In the genomic region with DNA sequence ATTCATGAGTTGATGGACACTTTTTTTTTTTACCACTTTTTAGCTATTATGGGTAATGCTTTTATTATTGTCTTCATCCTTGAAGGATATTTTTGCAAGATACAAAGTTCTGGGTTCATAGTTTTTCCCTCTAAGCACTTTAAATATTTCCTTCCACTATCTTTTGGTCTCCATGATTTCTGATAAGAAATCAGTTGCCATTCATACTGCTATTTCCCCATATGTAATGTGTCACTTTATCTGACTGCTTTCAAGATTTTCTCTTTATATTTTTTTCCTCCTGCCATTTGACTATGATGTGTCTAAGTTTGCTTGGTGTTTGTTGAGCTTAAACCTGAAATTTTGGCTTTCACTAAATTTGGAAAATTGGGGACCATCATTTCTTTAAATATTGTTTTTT, we compare ENCODE assay signal across 37 cellular contexts. TPM values are rescaled to one million over a fixed set of nuclear protein-coding genes. Genes with fewer than 3 reads are reported as not detected.
"Had no signal": no experiment of that assay in that cellular context is flagged by ENCODE, and none has a peak within 500 bp of the region (broad histone marks: within the 10 kb centered on the region; RNA-seq: fewer than 3 reads in every experiment).

No MANE protein-coding gene starts in this region.

- ATAC-seq: activated CD8-positive, alpha-beta T cell treated with anti-CD3 and anti-CD28 coated beads for 36 hours; activated naive CD4-positive, alpha-beta T cell treated with anti-CD3 and anti-CD28 coated beads, Interleukin-2, amount 50 U/mL, for 72 hours; activated T-cell treated with anti-CD3 and anti-CD28 coated beads, Interleukin-2, amount 50 U/mL, for 4 hours; activated T-cell treated with anti-CD3 and anti-CD28 coated beads, Interleukin-2, amount 50 U/mL, for 72 hours; activated T-helper 17 cell treated with anti-CD3 and anti-CD28 coated beads, Interleukin-2, amount 50 U/mL, for 72 hours; body of pancreas had no signal

- H3K9me3 Mint-ChIP-seq: activated CD4-positive, alpha-beta T cell treated with anti-CD3 and anti-CD28 coated beads, Interleukin-2, amount 10 ng/mL, durations not matched to agents 24 days and 14 days; activated naive CD4-positive, alpha-beta T cell treated with anti-CD3 and anti-CD28 coated beads, Interleukin-2, amount 50 U/mL, for 72 hours; activated T-helper 1 cell treated with anti-CD3 and anti-CD28 coated beads, Interleukin-12 subunit alpha, Interleukin-12 subunit beta, Interleukin-2, Interleukin-4 antibody, amounts not matched to agents 30 ng/mL and 10 ng/mL and 1 ng/mL, durations not matched to agents 14 hours and 24 hours and 36 hours; activated T-helper 17 cell treated with anti-CD3 and anti-CD28 coated beads, Interleukin-2, amount 50 U/mL, for 72 hours; T-helper 2 cell treated with Interferon-gamma antibody and Interleukin-4, amounts not matched to agents 5 μg/mL and 100 μg/mL, for 36 hours had no signal

- H3K4me3 ChIP-seq: adrenal gland, body of pancreas, breast epithelium had no signal

- H3K4me1 Mint-ChIP-seq: activated B cell treated with CpG ODN at 0.5 μM for 24 hours; activated CD4-positive, alpha-beta T cell treated with anti-CD3 and anti-CD28 coated beads, Interleukin-2, amount 10 ng/mL, durations not matched to agents 24 days and 14 days; activated T-helper 17 cell treated with anti-CD3 and anti-CD28 coated beads, Interleukin-2, amount 50 U/mL, for 72 hours had no signal

- H3K27ac Mint-ChIP-seq: activated B cell treated with CpG ODN at 0.5 μM for 24 hours; activated CD4-positive, alpha-beta memory T cell treated with anti-CD3 and anti-CD28 coated beads for 36 hours; activated CD4-positive, alpha-beta T cell treated with anti-CD3 and anti-CD28 coated beads, Interleukin-2, amount 10 ng/mL, durations not matched to agents 24 days and 14 days; activated CD8-positive, alpha-beta T cell treated with anti-CD3 and anti-CD28 coated beads for 36 hours; activated naive CD4-positive, alpha-beta T cell treated with anti-CD3 and anti-CD28 coated beads for 36 hours; activated naive CD4-positive, alpha-beta T cell treated with anti-CD3 and anti-CD28 coated beads, Interleukin-2, amount 50 U/mL, for 72 hours; activated naive CD8-positive, alpha-beta T cell treated with anti-CD3 and anti-CD28 coated beads for 36 hours; activated T-cell treated with anti-CD3 and anti-CD28 coated beads, Interleukin-2, amount 50 U/mL, for 72 hours; activated T-helper 1 cell treated with anti-CD3 and anti-CD28 coated beads, Interleukin-12 subunit alpha, Interleukin-12 subunit beta, Interleukin-2, Interleukin-4 antibody, amounts not matched to agents 30 ng/mL and 10 ng/mL and 1 ng/mL, durations not matched to agents 14 hours and 24 hours and 36 hours; activated T-helper 17 cell treated with anti-CD3 and anti-CD28 coated beads, Interleukin-2, amount 50 U/mL, for 72 hours; T-helper 1 cell treated with Interleukin-12 subunit alpha and Interleukin-12 subunit beta and Interleukin-4 antibody, amounts not matched to agents 30 μg/mL and 1 μg/mL, for 36 hours; T-helper 2 cell treated with Interferon-gamma antibody and Interleukin-4, amounts not matched to agents 5 μg/mL and 100 μg/mL, for 36 hours had no signal

- H3K36me3 Mint-ChIP-seq: activated CD4-positive, alpha-beta memory T cell treated with anti-CD3 and anti-CD28 coated beads for 36 hours had no signal

- H3K4me3 Mint-ChIP-seq: activated B cell treated with CpG ODN at 0.5 μM for 24 hours; activated CD4-positive, alpha-beta memory T cell treated with anti-CD3 and anti-CD28 coated beads for 36 hours; activated CD4-positive, alpha-beta T cell treated with anti-CD3 and anti-CD28 coated beads, Interleukin-2, amount 10 ng/mL, durations not matched to agents 24 days and 14 days; activated CD8-positive, alpha-beta T cell treated with anti-CD3 and anti-CD28 coated beads for 36 hours; activated naive CD4-positive, alpha-beta T cell treated with anti-CD3 and anti-CD28 coated beads for 36 hours; activated naive CD8-positive, alpha-beta T cell treated with anti-CD3 and anti-CD28 coated beads for 36 hours; activated T-cell treated with anti-CD3 and anti-CD28 coated beads, Interleukin-2, amount 50 U/mL, for 4 hours; activated T-cell treated with anti-CD3 and anti-CD28 coated beads, Interleukin-2, amount 50 U/mL, for 72 hours; activated T-helper 1 cell treated with anti-CD3 and anti-CD28 coated beads, Interleukin-12 subunit alpha, Interleukin-12 subunit beta, Interleukin-2, Interleukin-4 antibody, amounts not matched to agents 30 ng/mL and 10 ng/mL and 1 ng/mL, durations not matched to agents 14 hours and 24 hours and 36 hours; activated T-helper 17 cell treated with anti-CD3 and anti-CD28 coated beads, Interleukin-2, amount 50 U/mL, for 72 hours; T-helper 1 cell treated with Interleukin-12 subunit alpha and Interleukin-12 subunit beta and Interleukin-4 antibody, amounts not matched to agents 30 μg/mL and 1 μg/mL, for 36 hours; T-helper 2 cell treated with Interferon-gamma antibody and Interleukin-4, amounts not matched to agents 5 μg/mL and 100 μg/mL, for 36 hours had no signal

- H3K27me3 Mint-ChIP-seq: activated B cell treated with CpG ODN at 0.5 μM for 24 hours; activated CD8-positive, alpha-beta T cell treated with anti-CD3 and anti-CD28 coated beads for 36 hours; activated naive CD8-positive, alpha-beta T cell treated with anti-CD3 and anti-CD28 coated beads for 36 hours had no signal

- H3K27ac ChIP-seq: adrenal gland, body of pancreas, brain microvascular endothelial cell, breast epithelium, WERI-Rb-1 had no signal

- DNase-seq: activated B cell treated with CpG ODN at 0.5 μM for 24 hours; activated CD4-positive, alpha-beta memory T cell treated with anti-CD3 and anti-CD28 coated beads for 36 hours; activated CD4-positive, alpha-beta T cell treated with anti-CD3 and anti-CD28 coated beads for 4 hours; activated CD4-positive, alpha-beta T cell treated with anti-CD3 and anti-CD28 coated beads, Interleukin-2, amount 10 ng/mL, durations not matched to agents 24 days and 14 days; activated CD4-positive, alpha-beta T cell treated with anti-CD3 and anti-CD28 coated beads, Interleukin-2, amount 50 U/mL, for 1 hour; activated CD4-positive, alpha-beta T cell treated with anti-CD3 and anti-CD28 coated beads, Interleukin-2, amount 50 U/mL, for 4 hours; activated CD4-positive, CD25-positive, alpha-beta regulatory T cell treated with anti-CD3 and anti-CD28 coated beads, Interleukin-2, amount 50 U/mL, for 72 hours; activated CD8-positive, alpha-beta memory T cell treated with anti-CD3 and anti-CD28 coated beads, Interleukin-2, amount 50 U/mL, for 4 hours; activated CD8-positive, alpha-beta T cell treated with anti-CD3 and anti-CD28 coated beads for 36 hours; activated effector memory CD4-positive, alpha-beta T cell treated with anti-CD3 and anti-CD28 coated beads, Interleukin-2, amount 50 U/mL, for 16 hours; activated gamma-delta T cell treated with Interleukin-2 at 50 U/mL for 16 hours; activated naive CD4-positive, alpha-beta T cell; activated naive CD4-positive, alpha-beta T cell treated with anti-CD3 and anti-CD28 coated beads for 36 hours; activated naive CD4-positive, alpha-beta T cell treated with anti-CD3 and anti-CD28 coated beads, Interleukin-2, amount 50 U/mL, for 16 hours; activated naive CD8-positive, alpha-beta T cell treated with anti-CD3 and anti-CD28 coated beads for 36 hours; activated T-cell treated with anti-CD3 and anti-CD28 coated beads for 4 hours; activated T-cell treated with anti-CD3 and anti-CD28 coated beads, Interleukin-2, amount 50 U/mL, for 1 hour; activated T-cell treated with anti-CD3 and anti-CD28 coated beads, Interleukin-2, amount 50 U/mL, for 4 hours; activated T-cell treated with anti-CD3 and anti-CD28 coated beads, Interleukin-2, amount 50 U/mL, for 72 hours; adrenal gland; amniotic stem cell; aorta; body of pancreas; brain microvascular endothelial cell; central memory CD4-positive, alpha-beta T cell; T-helper 1 cell; T-helper 2 cell; T-helper 9 cell; WERI-Rb-1 had no signal

RNA-seq across cellular contexts. Expression of a gene that starts 19.3 kb away (rescaled TPM):
- total RNA-seq: activated CD4-positive, alpha-beta memory T cell treated with anti-CD3 and anti-CD28 coated beads for 36 hours; activated CD4-positive, alpha-beta T cell treated with anti-CD3 and anti-CD28 coated beads, Interleukin-2, amount 10 ng/mL, durations not matched to agents 24 days and 14 days; activated CD8-positive, alpha-beta memory T cell treated with anti-CD3 and anti-CD28 coated beads for 36 hours; activated CD8-positive, alpha-beta T cell treated with anti-CD3 and anti-CD28 coated beads for 36 hours; activated naive CD4-positive, alpha-beta T cell treated with anti-CD3 and anti-CD28 coated beads for 36 hours; activated naive CD4-positive, alpha-beta T cell treated with anti-CD3 and anti-CD28 coated beads, Interleukin-2, amount 50 U/mL, for 72 hours; activated naive CD8-positive, alpha-beta T cell treated with anti-CD3 and anti-CD28 coated beads for 36 hours; activated T-cell treated with anti-CD3 and anti-CD28 coated beads, Interleukin-2, amount 50 U/mL, for 72 hours; activated T-helper 1 cell treated with anti-CD3 and anti-CD28 coated beads, Interleukin-12 subunit alpha, Interleukin-12 subunit beta, Interleukin-2, Interleukin-4 antibody, amounts not matched to agents 30 ng/mL and 10 ng/mL and 1 ng/mL, durations not matched to agents 14 hours and 24 hours and 36 hours; activated T-helper 17 cell treated with anti-CD3 and anti-CD28 coated beads, Interleukin-2, amount 50 U/mL, for 72 hours; aorta; cardiac septum had no signal
